In the genomic region with DNA sequence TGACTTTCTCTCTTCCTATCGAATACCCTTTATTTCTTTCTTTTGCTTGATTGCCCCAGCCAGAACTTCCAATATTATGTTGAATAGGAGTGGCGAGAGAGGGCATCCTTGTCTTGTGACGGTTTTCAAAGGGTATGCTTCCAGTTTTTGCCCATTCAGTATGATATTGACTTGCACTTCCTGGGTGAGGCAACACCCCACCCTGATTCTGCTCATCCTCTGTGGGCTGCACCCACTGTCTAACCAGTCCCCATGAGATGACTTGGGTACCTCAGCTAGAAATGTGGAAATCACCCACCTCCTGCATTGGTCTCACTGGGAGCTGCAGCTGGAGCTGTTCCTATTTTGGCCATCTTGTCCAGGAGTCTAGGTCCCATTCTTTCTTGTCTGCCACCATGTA, we compare ENCODE assay signal across 14 cellular contexts. TPM values are rescaled to one million over a fixed set of nuclear protein-coding genes. Genes with fewer than 3 reads are reported as not detected.
DNase-seq lines count a peak whose midpoint lies in the region; ATAC-seq lines count a peak whose summit lies in the region.
"Had no signal": no experiment of that assay in that cellular context is flagged by ENCODE, and none has a peak within 500 bp of the region (broad histone marks: within the 10 kb centered on the region; RNA-seq: fewer than 3 reads in every experiment).

No MANE protein-coding gene starts in this region.

- no peaks in the 10 kb centered on the region for H3K36me3 ChIP-seq in iPS-18a (ENCODE audit: control insufficient read depth, low read depth, low read length)
- H3K36me3 ChIP-seq: esophagus squamous epithelium had no signal

- H3K4me1 Mint-ChIP-seq in activated naive CD4-positive, alpha-beta T cell treated with anti-CD3 and anti-CD28 coated beads for 36 hours (ENCODE audit: low read depth) = no peaks in the 10 kb centered on the region
- no peaks in the 10 kb centered on the region for H3K4me1 Mint-ChIP-seq in T-helper 17 cell
- H3K4me1 Mint-ChIP-seq in stimulated activated naive CD8-positive, alpha-beta T cell treated with anti-CD3 and anti-CD28 coated beads, Interleukin-15, amount 100 ng/mL, for 72 hours = no peaks in the 10 kb centered on the region

- H3K9me3 ChIP-seq in T-helper 17 cell (ENCODE audit: control insufficient read depth, low read length, poor library complexity, severe bottlenecking) (no peaks in the 10 kb centered on the region), iPS-18a (ENCODE audit: control insufficient read depth, low read depth, low read length) (no peaks in the 10 kb centered on the region)
- H3K9me3 ChIP-seq: esophagus squamous epithelium had no signal

- H3K9me3 Mint-ChIP-seq in activated naive CD4-positive, alpha-beta T cell treated with anti-CD3 and anti-CD28 coated beads for 36 hours = peaks cover 6% of the 10 kb centered on the region
- H3K9me3 Mint-ChIP-seq in stimulated activated naive CD8-positive, alpha-beta T cell treated with anti-CD3 and anti-CD28 coated beads, Interleukin-15, amount 100 ng/mL, for 72 hours = peaks cover 0 to 5% of the 10 kb centered on the region in 2 donors

- H3K27ac Mint-ChIP-seq in activated naive CD4-positive, alpha-beta T cell treated with anti-CD3 and anti-CD28 coated beads for 36 hours = peak overlapping the region; percentile 68
- H3K27ac Mint-ChIP-seq in T-helper 17 cell = no peak overlapping the region
- H3K27ac Mint-ChIP-seq in stimulated activated naive CD8-positive, alpha-beta T cell treated with anti-CD3 and anti-CD28 coated beads, Interleukin-15, amount 100 ng/mL, for 72 hours = no peak overlapping the region

- H3K4me1 ChIP-seq in iPS-18a (ENCODE audit: control insufficient read depth, low read depth, low read length) = no peaks in the 10 kb centered on the region
- H3K4me1 ChIP-seq: esophagus squamous epithelium had no signal

- no peaks in the 10 kb centered on the region for H3K27me3 Mint-ChIP-seq in activated naive CD4-positive, alpha-beta T cell treated with anti-CD3 and anti-CD28 coated beads for 36 hours (ENCODE audit: low read depth)
- H3K27me3 Mint-ChIP-seq in T-helper 17 cell = no peaks in the 10 kb centered on the region
- no peaks in the 10 kb centered on the region for H3K27me3 Mint-ChIP-seq in stimulated activated naive CD8-positive, alpha-beta T cell treated with anti-CD3 and anti-CD28 coated beads, Interleukin-15, amount 100 ng/mL, for 72 hours

- H3K9ac ChIP-seq in iPS-18a (ENCODE audit: low read length) = no peak overlapping the region

- ATAC-seq in T-helper 17 cell (no peak), GM21619 (IDR thresholded peaks at IDR 0.05; ENCODE audit: unreplicated experiment) (no peak)
- ATAC-seq in stimulated activated naive CD8-positive, alpha-beta T cell treated with anti-CD3 and anti-CD28 coated beads, Interleukin-15, amount 100 ng/mL, for 72 hours = peak; percentile 49

- H3K4me3 Mint-ChIP-seq in activated naive CD4-positive, alpha-beta T cell treated with anti-CD3 and anti-CD28 coated beads for 36 hours = peak overlapping the region; percentile 77
- H3K4me3 Mint-ChIP-seq in T-helper 17 cell = peak overlapping the region; percentile 63
- peak overlapping the region; percentile 70 to 74 for H3K4me3 Mint-ChIP-seq in stimulated activated naive CD8-positive, alpha-beta T cell treated with anti-CD3 and anti-CD28 coated beads, Interleukin-15, amount 100 ng/mL, for 72 hours

- H3K27me3 ChIP-seq in iPS-18a (ENCODE audit: control insufficient read depth, insufficient read depth, low read length) = no peaks in the 10 kb centered on the region
- H3K27me3 ChIP-seq: esophagus squamous epithelium had no signal

- H3K27ac ChIP-seq in iPS-18a (ENCODE audit: low read length) = no peak overlapping the region

- DNase-seq in activated naive CD4-positive, alpha-beta T cell treated with anti-CD3 and anti-CD28 coated beads for 36 hours = no peak
- no peak for DNase-seq in activated naive CD4-positive, alpha-beta T cell treated with Interleukin-2 at 50 U/mL for 16 hours
- DNase-seq in T-helper 17 cell (no peak), NCI-H1092 (lab: John Stamatoyannopoulos, UW) (no peak), NCI-H2171 (lab: John Stamatoyannopoulos, UW) (no peak)
- no peak for DNase-seq in stimulated activated naive CD8-positive, alpha-beta T cell treated with anti-CD3 and anti-CD28 coated beads, Interleukin-15, amount 100 ng/mL, for 72 hours
- DNase-seq: esophagus squamous epithelium; NCI-H187 treated with DMSO at 0.1 percent for 48 hours; NCI-H774; SIG-M5; stimulated activated CD8-positive, alpha-beta memory T cell treated with anti-CD3 and anti-CD28 coated beads, Interleukin-4, amount 100 ng/mL, for 48 hours had no signal

- peak overlapping the region; percentile 51 for H3K4me3 ChIP-seq in iPS-18a (ENCODE audit: low read length)

- intact Hi-C loops in activated naive CD4-positive, alpha-beta T cell treated with anti-CD3 and anti-CD28 coated beads for 36 hours (cut with micrococcal nuclease) = no loop called here

- CTCF ChIA-PET in activated naive CD4-positive, alpha-beta T cell treated with anti-CD3 and anti-CD28 coated beads for 36 hours (lab: Charles Lee) = no interaction called here

- H3K36me3 Mint-ChIP-seq in activated naive CD4-positive, alpha-beta T cell treated with anti-CD3 and anti-CD28 coated beads for 36 hours (ENCODE audit: low read depth) = no peaks in the 10 kb centered on the region
- peaks cover 3% of the 10 kb centered on the region for H3K36me3 Mint-ChIP-seq in T-helper 17 cell (ENCODE audit: low read depth)

RNA-seq across cellular contexts. Expression of gene KCNH8, which starts 44.8 kb away (rescaled TPM):
- total RNA-seq in activated naive CD4-positive, alpha-beta T cell treated with anti-CD3 and anti-CD28 coated beads for 36 hours = not detected
- under 1 TPM in 1 of 2 donors, not detected in 1; 0.75 TPM for total RNA-seq in T-helper 17 cell
- total RNA-seq: G401 had no signal
